In genomic region chr7:151696738-151697514, GRCh38 we compare ENCODE assay signal across 9 cellular contexts.
A peak's percentile ranks its signal among the peaks of the same experiment; 100 is the strongest.
DNase-seq lines count a peak whose midpoint lies in the region; ATAC-seq and TF ChIP-seq lines count a peak whose summit lies in the region.
"Had no signal": no experiment of that assay in that cellular context is flagged by ENCODE, and none has a peak within 500 bp of the region (broad histone marks: within the 10 kb centered on the region; RNA-seq: fewer than 3 reads in every experiment).

No MANE protein-coding gene starts in this region.

- BruUV-seq in PC-3 (replicated peaks; lab: Mats Ljungman, UMichigan), result no TSS peak

- H3K4me1 ChIP-seq in PC-3 (ENCODE audit: insufficient read depth, low read length), result peaks cover 28% of the 10 kb centered on the region
- H3K4me1 ChIP-seq in skeletal muscle tissue (ENCODE audit: control insufficient read depth in 3 of 3, insufficient read depth in 3 of 3, low read length in 3 of 3), result peaks cover 22 to 41% (median 32%) of the 10 kb centered on the region in 3 donors

- no peaks in the 10 kb centered on the region for H4K20me1 ChIP-seq in PC-3 (ENCODE audit: low read length)

- no peak overlapping the region for H3K9ac ChIP-seq in PC-3 (ENCODE audit: low read length)
- H3K9ac ChIP-seq in skeletal muscle tissue (ENCODE audit: low read depth in 1 of 3, low read length in 3 of 3), result no peak overlapping the region

- peak overlapping the region; percentile 71 for H2AFZ ChIP-seq in PC-3 (ENCODE audit: low read length)

- no peaks in the 10 kb centered on the region for H3K79me2 ChIP-seq in PC-3 (ENCODE audit: low read length)

- no peaks in the 10 kb centered on the region for H3K9me2 ChIP-seq in PC-3 (replicated peaks; ENCODE audit: low read length)

- no peak overlapping the region for H3K27ac ChIP-seq in PC-3 (ENCODE audit: low read length)
- H3K27ac ChIP-seq in skeletal muscle tissue (ENCODE audit: low read depth, low read length), result peak overlapping the region; percentile 92
- H3K27ac ChIP-seq: left lung had no signal

- H3K36me3 ChIP-seq in PC-3 (ENCODE audit: low read depth, low read length), result no peaks in the 10 kb centered on the region
- no peaks in the 10 kb centered on the region for H3K36me3 ChIP-seq in skeletal muscle tissue (ENCODE audit: control insufficient read depth in 3 of 3, insufficient read depth in 3 of 3, low read length in 3 of 3)
- H3K36me3 ChIP-seq: left lung had no signal

- H3K27me3 ChIP-seq in PC-3 (ENCODE audit: low read length) (no peaks in the 10 kb centered on the region), skeletal muscle tissue (ENCODE audit: control insufficient read depth in 3 of 3, insufficient read depth in 3 of 3, low read length in 3 of 3) (no peaks in the 10 kb centered on the region)
- H3K27me3 ChIP-seq: left lung had no signal

- peak; percentile 74 for ATAC-seq in PC-3
- ATAC-seq in left cardiac atrium, result peak; percentile 62 to 81
- ATAC-seq in HG03457 (IDR thresholded peaks at IDR 0.05; ENCODE audit: unreplicated experiment), result no peak
- ATAC-seq: left lung had no signal

- no peaks in the 10 kb centered on the region for H3F3A ChIP-seq in PC-3 (ENCODE audit: low read length, unreplicated experiment)

- TF ChIP-seq CTCF in PC-3 (conservative IDR thresholded peaks at IDR 0.05; ENCODE audit: low read depth, low read length), result 0 out of 2 replicates have a peak, but pooled peaks have one; percentile 20

- intact Hi-C loops in PC-3 (cut with micrococcal nuclease), result loop anchor here (1.0 to 5.0 kb wide), 3 partner anchors 30 to 126 kb away; no protein-coding TSS in a partner anchor
- intact Hi-C loops in left cardiac atrium (cut with DNase I), result loop anchor here in 1 of 2 donors (10.0 kb wide), 1 partner anchor 62 kb away; no protein-coding TSS in a partner anchor

- CTCF ChIA-PET in PC-3 (lab: Charles Lee), result interaction anchor here (0.5 to 1.6 kb wide), 4 partner anchors 31 to 202 kb away, joined by 3 to 20 read pairs (median 3); no protein-coding TSS in a partner anchor

- H3K4me3 ChIP-seq in PC-3 (ENCODE audit: low read length) (no peak overlapping the region), skeletal muscle tissue (ENCODE audit: low read length in 3 of 3) (no peak overlapping the region)
- H3K4me3 ChIP-seq: left lung had no signal

- POLR2A ChIA-PET in PC-3 (lab: Charles Lee; ENCODE audit: unreplicated experiment), result interaction anchor here (0.6 kb wide), 2 partner anchors 28 to 125 kb away, joined by 3 read pairs; no protein-coding TSS in a partner anchor

- peak overlapping the region; percentile 46; the same call in 1 of the 2 replicates for H3K4me2 ChIP-seq in PC-3 (ENCODE audit: low read length)

- DNase-seq in HuH-7 (ENCODE audit: low spot score) (peak; percentile 55), PC-3 (peak; percentile 70), left cardiac atrium (peak; percentile 57), SKM-1 (lab: John Stamatoyannopoulos, UW; ENCODE audit: unreplicated experiment) (no peak), amniotic stem cell (lab: John Stamatoyannopoulos, UW) (no peak)
- DNase-seq in activated effector memory CD4-positive, alpha-beta T cell treated with anti-CD3 and anti-CD28 coated beads, Interleukin-2, amount 50 U/mL, for 16 hours, result no peak

- H3K9me3 ChIP-seq in PC-3 (ENCODE audit: low read length), result no peaks in the 10 kb centered on the region
- no peaks in the 10 kb centered on the region for H3K9me3 ChIP-seq in skeletal muscle tissue (ENCODE audit: control insufficient read depth in 3 of 3, low read length in 3 of 3)
- H3K9me3 ChIP-seq: left lung had no signal

Comparison
In these comparisons a context has a peak if more than half of its experiments do, and no peak if none do; other contexts are left out.
1. DNase-seq: peak in HuH-7 (single experiment), PC-3 (single experiment) and left cardiac atrium (single experiment); none in SKM-1 (single experiment), amniotic stem cell (single experiment) and activated effector memory CD4-positive, alpha-beta T cell treated with anti-CD3 and anti-CD28 coated beads, Interleukin-2, amount 50 U/mL, for 16 hours (single experiment).